1 cellular context compared by ENCODE assay signal in the genomic region with DNA sequence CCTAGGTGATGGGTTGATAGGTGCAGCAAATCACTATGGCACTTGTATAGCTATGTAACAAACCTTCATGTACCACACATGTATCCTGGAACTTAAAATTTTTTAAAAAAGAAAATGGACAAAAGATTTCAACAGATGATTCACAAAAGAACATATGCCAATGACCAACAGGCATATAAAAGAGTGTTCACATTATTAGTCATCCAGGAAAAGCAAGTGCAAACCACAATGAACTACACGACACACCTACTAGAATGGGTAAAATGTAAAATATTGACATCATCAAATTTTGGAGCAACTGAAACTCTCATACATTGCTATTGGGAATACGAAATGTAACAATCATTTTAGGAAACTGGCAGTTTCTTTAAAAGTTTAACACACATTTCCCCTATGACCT.
TF ChIP-seq lines count a peak whose summit lies in the region.

No MANE protein-coding gene starts in this region.

TF ChIP-seq in IMR-90, 13 proteins besides CTCF, POLR2A, EP300 and RAD21:
- TF ChIP-seq, protein P1, sequence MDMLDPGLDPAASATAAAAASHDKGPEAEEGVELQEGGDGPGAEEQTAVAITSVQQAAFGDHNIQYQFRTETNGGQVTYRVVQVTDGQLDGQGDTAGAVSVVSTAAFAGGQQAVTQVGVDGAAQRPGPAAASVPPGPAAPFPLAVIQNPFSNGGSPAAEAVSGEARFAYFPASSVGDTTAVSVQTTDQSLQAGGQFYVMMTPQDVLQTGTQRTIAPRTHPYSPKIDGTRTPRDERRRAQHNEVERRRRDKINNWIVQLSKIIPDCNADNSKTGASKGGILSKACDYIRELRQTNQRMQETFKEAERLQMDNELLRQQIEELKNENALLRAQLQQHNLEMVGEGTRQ (IDR thresholded peaks at IDR 0.05; ENCODE audit: low read depth, low read length), result no peak
TF ChIP-seq in IMR-90: peak in this region for 0.
